Comparison of ENCODE assay signal across 10 cellular contexts in genomic region chr4:130233377-130234047, GRCh38.
DNase-seq lines count a peak whose midpoint lies in the region; ATAC-seq, FAIRE-seq and TF ChIP-seq lines count a peak whose summit lies in the region.
"Had no signal": no experiment of that assay in that cellular context is flagged by ENCODE, and none has a peak within 500 bp of the region (broad histone marks: within the 10 kb centered on the region; RNA-seq: fewer than 3 reads in every experiment).

No MANE protein-coding gene starts in this region.

- DNase-seq in stimulated activated naive CD8-positive, alpha-beta T cell treated with anti-CD3 and anti-CD28 coated beads, Interleukin-15, Interleukin-2, amounts not matched to agents 100 U/mL and 50 U/mL, for 24 hours, result no peak
- peak; percentile 14 for DNase-seq in RCC 7860 (ENCODE audit: low spot score)
- DNase-seq in right cardiac atrium, result no peak
- DNase-seq in WERI-Rb-1, result no peak
- no peak for DNase-seq in dermis blood vessel endothelial cell
- DNase-seq in left colon, result no peak
- DNase-seq: NCI-H2029 treated with DMSO at 0.1 percent for 48 hours had no signal

- H3K27me3 ChIP-seq in right cardiac atrium (ENCODE audit: control insufficient read depth, insufficient read depth) (no peaks in the 10 kb centered on the region), WERI-Rb-1 (ENCODE audit: insufficient read depth, low read depth, severe bottlenecking) (no peaks in the 10 kb centered on the region)

- H3K27ac ChIP-seq in right cardiac atrium (ENCODE audit: low read length) (no peak overlapping the region), WERI-Rb-1 (no peak overlapping the region)

- H3K27me3 Mint-ChIP-seq in stimulated activated naive CD8-positive, alpha-beta T cell treated with anti-CD3 and anti-CD28 coated beads, Interleukin-15, Interleukin-2, amounts not matched to agents 100 ng/mL and 50 ng/mL, for 24 hours, result no peaks in the 10 kb centered on the region
- H3K27me3 Mint-ChIP-seq: type B pancreatic cell had no signal

- 63% methylated on average over 3 of the region's 3 CpGs for WGBS in right cardiac atrium

- peak overlapping the region; percentile 34 for H3K27ac Mint-ChIP-seq in stimulated activated naive CD8-positive, alpha-beta T cell treated with anti-CD3 and anti-CD28 coated beads, Interleukin-15, Interleukin-2, amounts not matched to agents 100 ng/mL and 50 ng/mL, for 24 hours
- H3K27ac Mint-ChIP-seq: type B pancreatic cell had no signal

- intact Hi-C loops in right cardiac atrium (cut with DNase I) (no loop called here), left colon (cut with DNase I, micrococcal nuclease) (no loop called here)

- peaks cover 12% of the 10 kb centered on the region for H3K9me3 Mint-ChIP-seq in stimulated activated naive CD8-positive, alpha-beta T cell treated with anti-CD3 and anti-CD28 coated beads, Interleukin-15, Interleukin-2, amounts not matched to agents 100 ng/mL and 50 ng/mL, for 24 hours
- H3K9me3 Mint-ChIP-seq: type B pancreatic cell had no signal

- H3K4me3 ChIP-seq in right cardiac atrium (ENCODE audit: low read length), result no peak overlapping the region
- H3K4me3 ChIP-seq in WERI-Rb-1 (ENCODE audit: low read depth, low read length), result no peak overlapping the region

- FAIRE-seq in RCC 7860 (lab: Jason Lieb, UNC), result no peak

- no peaks in the 10 kb centered on the region for H3K36me3 Mint-ChIP-seq in stimulated activated naive CD8-positive, alpha-beta T cell treated with anti-CD3 and anti-CD28 coated beads, Interleukin-15, Interleukin-2, amounts not matched to agents 100 ng/mL and 50 ng/mL, for 24 hours (ENCODE audit: low read depth)
- H3K36me3 Mint-ChIP-seq: type B pancreatic cell had no signal

- H3K36me3 ChIP-seq in WERI-Rb-1, result no peaks in the 10 kb centered on the region

- H3K4me1 Mint-ChIP-seq in stimulated activated naive CD8-positive, alpha-beta T cell treated with anti-CD3 and anti-CD28 coated beads, Interleukin-15, Interleukin-2, amounts not matched to agents 100 ng/mL and 50 ng/mL, for 24 hours (ENCODE audit: low read depth), result peaks cover 5% of the 10 kb centered on the region

- no peak overlapping the region for H3K4me3 Mint-ChIP-seq in stimulated activated naive CD8-positive, alpha-beta T cell treated with anti-CD3 and anti-CD28 coated beads, Interleukin-15, Interleukin-2, amounts not matched to agents 100 ng/mL and 50 ng/mL, for 24 hours
- H3K4me3 Mint-ChIP-seq: type B pancreatic cell had no signal

- H3K9me3 ChIP-seq in right cardiac atrium (ENCODE audit: control insufficient read depth, low read length) (no peaks in the 10 kb centered on the region), WERI-Rb-1 (ENCODE audit: severe bottlenecking) (no peaks in the 10 kb centered on the region)

- TF ChIP-seq CTCF in WERI-Rb-1 (IDR thresholded peaks at IDR 0.05; ENCODE audit: low read depth, low read length), result no peak

- H3K4me1 ChIP-seq in right cardiac atrium (ENCODE audit: control insufficient read depth, insufficient read depth, low read length), result no peaks in the 10 kb centered on the region

- no peak for ATAC-seq in stimulated activated naive CD8-positive, alpha-beta T cell treated with anti-CD3 and anti-CD28 coated beads, Interleukin-15, Interleukin-2, amounts not matched to agents 100 U/mL and 50 U/mL, for 24 hours
- peak; percentile 98 for ATAC-seq in HG02981 (IDR thresholded peaks at IDR 0.05; ENCODE audit: unreplicated experiment)
- no peak for ATAC-seq in right cardiac atrium
- ATAC-seq in left colon, result no peak
